ENCODE assay signal across 1 cellular context in genomic region chr20:17925300-17925939, GRCh38.
A peak's percentile ranks its signal among the peaks of the same experiment; 100 is the strongest.
TF ChIP-seq lines count a peak whose summit lies in the region.

No MANE protein-coding gene starts in this region.

TF ChIP-seq in K562, 482 proteins besides CTCF, POLR2A, EP300 and RAD21 (continued from another document and continues in another):
- no peak for TF ChIP-seq ZNF518B (CRISPR knock-in tag; IDR thresholded peaks at IDR 0.05)
- peak; percentile 94 for TF ChIP-seq MEIS2 (IDR thresholded peaks at IDR 0.05; ENCODE audit: partially characterized antibody)
- TF ChIP-seq ZNF76 (CRISPR knock-in tag; IDR thresholded peaks at IDR 0.05; ENCODE audit: borderline replicate concordance), result no peak
- no peak for TF ChIP-seq KAT7 (CRISPR knock-in tag; IDR thresholded peaks at IDR 0.05; ENCODE audit: borderline replicate concordance)
- TF ChIP-seq TBL1XR1 (IDR thresholded peaks at IDR 0.05; ENCODE audit: low read length in 2 of 2), result peak; percentile 48 to 82; a peak in 3 of 4 replicates
- peak; percentile 64 for TF ChIP-seq STAT5A (IDR thresholded peaks at IDR 0.05; ENCODE audit: borderline replicate concordance, low read length)
- TF ChIP-seq GATAD2A (IDR thresholded peaks at IDR 0.05), result peak; percentile 97
- no peak for TF ChIP-seq ZBTB26 (CRISPR knock-in tag; IDR thresholded peaks at IDR 0.05)
- no peak for TF ChIP-seq ZNF354B (CRISPR knock-in tag; IDR thresholded peaks at IDR 0.05)
- TF ChIP-seq IRF1 (CRISPR knock-in tag; IDR thresholded peaks at IDR 0.05; ENCODE audit: borderline replicate concordance), result no peak
- TF ChIP-seq HLTF (IDR thresholded peaks at IDR 0.05), result peak; percentile 66; the same call in 1 of the 2 replicates
- no peak for TF ChIP-seq HMGXB4 (CRISPR knock-in tag; IDR thresholded peaks at IDR 0.05)
- no peak for TF ChIP-seq ZNF445 (CRISPR knock-in tag; IDR thresholded peaks at IDR 0.05; ENCODE audit: low read depth)
- TF ChIP-seq RFX1 (IDR thresholded peaks at IDR 0.05), result no peak
- TF ChIP-seq PHTF2 (CRISPR knock-in tag; IDR thresholded peaks at IDR 0.05), result no peak
- peak; percentile 42; the same call in 1 of the 2 replicates for TF ChIP-seq MAFK (IDR thresholded peaks at IDR 0.05; ENCODE audit: low read length)
- TF ChIP-seq SMAD3 (CRISPR knock-in tag; conservative IDR thresholded peaks at IDR 0.05), result no peak
- no peak for TF ChIP-seq E4F1 (CRISPR knock-in tag; IDR thresholded peaks at IDR 0.05; ENCODE audit: borderline replicate concordance)
- no peak for TF ChIP-seq SIRT6 (IDR thresholded peaks at IDR 0.05; ENCODE audit: low read depth, low read length)
- TF ChIP-seq FOXJ3 (CRISPR knock-in tag; IDR thresholded peaks at IDR 0.05), result no peak
- TF ChIP-seq DMBX1 (CRISPR knock-in tag; IDR thresholded peaks at IDR 0.05; ENCODE audit: borderline replicate concordance), result no peak
- no peak for TF ChIP-seq BRCA1 (IDR thresholded peaks at IDR 0.05)
- no peak for TF ChIP-seq BRCA1 (CRISPR knock-in tag; IDR thresholded peaks at IDR 0.05)
- peak; percentile 67 for TF ChIP-seq SMAD4 (CRISPR knock-in tag; conservative IDR thresholded peaks at IDR 0.05)
- TF ChIP-seq ZBTB33 (CRISPR knock-in tag; IDR thresholded peaks at IDR 0.05), result no peak
- TF ChIP-seq ZNF780A (CRISPR knock-in tag; IDR thresholded peaks at IDR 0.05), result no peak
- no peak for TF ChIP-seq ZNF253 (CRISPR knock-in tag; conservative IDR thresholded peaks at IDR 0.05)
- TF ChIP-seq L3MBTL2 (IDR thresholded peaks at IDR 0.05), result peak; percentile 65
- TF ChIP-seq EZH2 (IDR thresholded peaks at IDR 0.05; ENCODE audit: borderline replicate concordance, low read depth, low read length), result no peak
- TF ChIP-seq ZNF347 (CRISPR knock-in tag; IDR thresholded peaks at IDR 0.05; ENCODE audit: low read depth), result no peak
- TF ChIP-seq ZNF274 (IDR thresholded peaks at IDR 0.05; ENCODE audit: borderline replicate concordance, low read depth, low read length), result no peak
- TF ChIP-seq PHB2 (IDR thresholded peaks at IDR 0.05; ENCODE audit: low read depth), result peak; percentile 84
- no peak for TF ChIP-seq TFAP4 (CRISPR knock-in tag; IDR thresholded peaks at IDR 0.05; ENCODE audit: borderline replicate concordance)
- TF ChIP-seq RCOR1 (IDR thresholded peaks at IDR 0.05; ENCODE audit: borderline replicate concordance in 1 of 2, low read depth in 2 of 2, low read length in 2 of 2), result peak in 1 of 2 experiments; percentile 84; a peak in 3 of 4 replicates
- no peak for TF ChIP-seq ETS2 (tag; IDR thresholded peaks at IDR 0.05; ENCODE audit: borderline replicate concordance, poor library complexity, severe bottlenecking)
- peak in 1 of 2 experiments; percentile 58; a peak in 1 of 4 replicates for TF ChIP-seq ZMIZ1 (IDR thresholded peaks at IDR 0.05; ENCODE audit: low read depth in 2 of 2, low read length in 2 of 2)
- no peak for TF ChIP-seq FOSL1 (tag; conservative IDR thresholded peaks at IDR 0.05)
- TF ChIP-seq ZNF644 (tag; IDR thresholded peaks at IDR 0.05; ENCODE audit: low read depth), result peak; percentile 87
- no peak for TF ChIP-seq SIX5 (IDR thresholded peaks at IDR 0.05; ENCODE audit: borderline replicate concordance in 1 of 2, insufficient read depth in 1 of 2, low read depth in 1 of 2, low read length in 2 of 2)
- peak; percentile 91 for TF ChIP-seq NFE2 (IDR thresholded peaks at IDR 0.05; ENCODE audit: low read depth)
- TF ChIP-seq RNF2 (IDR thresholded peaks at IDR 0.05), result peak; percentile 84
- TF ChIP-seq GTF2A2 (tag; IDR thresholded peaks at IDR 0.05), result no peak
- no peak for TF ChIP-seq RBM22 (IDR thresholded peaks at IDR 0.05; ENCODE audit: low read depth, low read length, poor library complexity, severe bottlenecking)
- peak; percentile 95 for TF ChIP-seq CBFA2T2 (conservative IDR thresholded peaks at IDR 0.05)
- TF ChIP-seq TAL1 (IDR thresholded peaks at IDR 0.05), result peak; percentile 95
- TF ChIP-seq NFE2L1 (tag; IDR thresholded peaks at IDR 0.05; ENCODE audit: borderline replicate concordance, low read depth), result no peak
- no peak for TF ChIP-seq SMARCA5 (IDR thresholded peaks at IDR 0.05)
- TF ChIP-seq TRIM25 (IDR thresholded peaks at IDR 0.05; ENCODE audit: borderline replicate concordance), result no peak
- TF ChIP-seq ZNF217 (CRISPR knock-in tag; IDR thresholded peaks at IDR 0.05), result no peak
- no peak for TF ChIP-seq ZNF696 (CRISPR knock-in tag; conservative IDR thresholded peaks at IDR 0.05)
- no peak for TF ChIP-seq POLR2B (IDR thresholded peaks at IDR 0.05; ENCODE audit: low read depth, partially characterized antibody)
- TF ChIP-seq PHF8 (IDR thresholded peaks at IDR 0.05; ENCODE audit: borderline replicate concordance, low read length), result no peak
- TF ChIP-seq ZNF57 (CRISPR knock-in tag; IDR thresholded peaks at IDR 0.05), result no peak
- no peak for TF ChIP-seq ZNF263 (CRISPR knock-in tag; IDR thresholded peaks at IDR 0.05; ENCODE audit: borderline replicate concordance)
